ENCODE assay signal across 8 cellular contexts in the genomic region with DNA sequence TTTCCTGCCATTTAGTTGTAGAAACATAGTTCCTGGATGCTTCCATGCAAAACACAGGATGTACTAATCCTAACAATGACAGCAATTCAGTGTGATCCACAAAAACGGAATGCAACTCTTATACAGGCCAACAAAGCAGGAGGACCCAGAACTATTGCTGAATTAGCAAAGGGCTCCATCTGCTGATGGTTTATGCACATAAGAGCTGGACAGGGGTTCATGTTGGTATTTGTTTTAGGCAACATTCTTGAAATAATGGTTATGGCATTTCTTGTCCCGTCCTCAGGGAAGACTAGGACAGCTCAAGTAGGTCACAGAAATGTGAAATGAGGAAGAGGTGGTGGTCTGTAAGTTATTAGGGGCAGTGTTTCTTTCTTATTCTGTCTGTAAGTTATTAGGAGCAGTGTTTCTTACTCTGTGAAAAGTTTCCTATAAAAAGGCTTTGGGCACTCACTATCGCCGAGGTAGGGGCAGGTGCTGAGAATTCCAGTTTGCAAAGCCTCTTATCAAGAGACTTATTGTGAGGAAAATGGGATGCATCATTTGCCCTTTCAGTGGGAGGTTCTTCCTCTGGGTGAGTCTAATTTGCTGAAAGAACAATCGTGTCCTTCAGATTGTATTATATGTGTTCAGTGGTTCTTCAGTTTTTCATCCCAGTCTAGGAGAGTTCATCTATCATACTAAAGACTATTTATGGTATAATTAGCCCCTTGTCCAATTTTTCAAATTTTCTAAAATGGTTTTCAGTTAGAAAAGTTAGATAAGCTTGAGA.
DNase-seq lines count a peak whose midpoint lies in the region; ATAC-seq, FAIRE-seq and TF ChIP-seq lines count a peak whose summit lies in the region.

No MANE protein-coding gene starts in this region.

- H3K27me3 Mint-ChIP-seq in astrocyte (ENCODE audit: low read depth, unreplicated experiment) = no peaks in the 10 kb centered on the region

- POLR2A ChIA-PET in AG04449 (lab: Yijun Ruan, JAX) (no interaction called here), GM10248 (lab: Yijun Ruan, JAX) (no interaction called here)

- no peaks in the 10 kb centered on the region for H3K79me2 ChIP-seq in astrocyte (ENCODE audit: insufficient read depth, low read length)

- ATAC-seq in HG03159 (IDR thresholded peaks at IDR 0.05; ENCODE audit: unreplicated experiment) = peak; percentile 84
- no peak for ATAC-seq in HG03039 (IDR thresholded peaks at IDR 0.05; ENCODE audit: unreplicated experiment)

- H4K20me1 ChIP-seq in astrocyte (ENCODE audit: insufficient read depth, low read length) = no peaks in the 10 kb centered on the region

- FAIRE-seq in astrocyte (lab: Jason Lieb, UNC) (no peak), urothelium cell line (lab: Jason Lieb, UNC) (no peak)

- H3K9me3 Mint-ChIP-seq in astrocyte (ENCODE audit: unreplicated experiment) = no peaks in the 10 kb centered on the region

- peaks cover 2% of the 10 kb centered on the region for H3K36me3 Mint-ChIP-seq in astrocyte (ENCODE audit: low read depth, unreplicated experiment)

- CTCF ChIA-PET in AG04449 (lab: Yijun Ruan, JAX) (interaction anchor here (1.1 to 3.1 kb wide), 8 partner anchors 12 to 541 kb away, joined by 3 to 15 read pairs (median 6); no protein-coding TSS in a partner anchor), GM10248 (lab: Yijun Ruan, JAX) (interaction anchor here (0.9 to 1.8 kb wide), 2 partner anchors 235 to 355 kb away, joined by 3 to 6 read pairs; no protein-coding TSS in a partner anchor)

- H3K4me3 ChIP-seq in AG04449 (ENCODE audit: low read depth, low read length) (no peak overlapping the region), astrocyte (ENCODE audit: insufficient read depth, low read depth, low read length) (no peak overlapping the region)

- DNase-seq in AG04449 (ENCODE audit: low read depth, low spot score) = peak; percentile 19
- DNase-seq in GM10248 (ENCODE audit: extremely low spot score) = peak; percentile 45
- peak; percentile 69 for DNase-seq in NCI-H345 (lab: John Stamatoyannopoulos, UW)
- DNase-seq in astrocyte (ENCODE audit: low read depth) = peak; percentile 44
- peak; percentile 61 for DNase-seq in inferior parietal cortex (ENCODE audit: extremely low spot score)
- peak; percentile 55 for DNase-seq in urothelium cell line (ENCODE audit: low spot score)

- no peaks in the 10 kb centered on the region for H3K4me1 Mint-ChIP-seq in astrocyte (ENCODE audit: low read depth, unreplicated experiment)

- peak; percentile 31 for TF ChIP-seq CTCF in AG04449 (IDR thresholded peaks at IDR 0.05; ENCODE audit: insufficient read depth, low read length, missing control alignments)
- peak; percentile 46 for TF ChIP-seq CTCF in GM10248 (IDR thresholded peaks at IDR 0.05; ENCODE audit: control extremely low read depth, extremely low read depth, low read depth, missing control alignments)
- no peak for TF ChIP-seq CTCF in astrocyte (IDR thresholded peaks at IDR 0.05; ENCODE audit: insufficient read depth, low read depth, low read length)

- H3K4me1 ChIP-seq in astrocyte (ENCODE audit: insufficient read depth, low read length) = no peaks in the 10 kb centered on the region

- peak overlapping the region; percentile 80 for H3K4me3 Mint-ChIP-seq in astrocyte (ENCODE audit: unreplicated experiment)

- H3K9ac ChIP-seq in astrocyte (ENCODE audit: low read length) = no peak overlapping the region

- H3K9me3 ChIP-seq in astrocyte (ENCODE audit: insufficient read depth, low read depth, low read length) = no peaks in the 10 kb centered on the region

- peak overlapping the region; percentile 3 for H3K27ac Mint-ChIP-seq in astrocyte (ENCODE audit: unreplicated experiment)

- H2AFZ ChIP-seq in astrocyte (ENCODE audit: low read depth, low read length) = no peak overlapping the region

- no peaks in the 10 kb centered on the region for H3K27me3 ChIP-seq in astrocyte (ENCODE audit: insufficient read depth, low read length)

- H3K4me2 ChIP-seq in astrocyte (ENCODE audit: low read length) = peak overlapping the region; percentile 25

- no peaks in the 10 kb centered on the region for H3K36me3 ChIP-seq in astrocyte (ENCODE audit: insufficient read depth, low read length)

- no peak overlapping the region for H3K27ac ChIP-seq in astrocyte (ENCODE audit: low read depth, low read length)

Comparison
In these comparisons a context has a peak if more than half of its experiments do, and no peak if none do; other contexts are left out.
1. DNase-seq: peak in every context shown above with its lines; median percentile 69 in NCI-H345; 61 in inferior parietal cortex; 55 in urothelium cell line; 45 in GM10248; 44 in astrocyte; 19 in AG04449.